ENCODE assay signal across 23 cellular contexts in the genomic region with DNA sequence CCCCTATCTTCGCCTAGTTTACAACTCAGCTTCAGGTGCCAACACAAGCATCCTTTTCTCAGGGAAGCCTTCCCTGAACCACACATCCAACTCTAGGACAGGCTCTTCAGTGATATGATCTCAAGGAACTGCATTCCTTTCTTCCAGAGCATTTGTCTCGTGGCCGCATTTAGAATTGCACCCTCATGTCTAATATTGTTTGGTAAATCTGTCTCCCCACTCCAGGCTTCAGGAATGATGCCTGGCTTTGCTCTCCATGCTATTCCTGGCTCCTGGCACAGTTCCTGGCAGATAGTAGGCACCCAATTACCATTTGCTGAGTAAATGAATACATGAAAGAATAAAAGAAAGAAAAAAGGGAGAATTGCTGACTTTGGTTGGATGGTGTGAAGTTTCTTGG. TPM values are rescaled to one million over a fixed set of nuclear protein-coding genes. Genes with fewer than 3 reads are reported as not detected.
DNase-seq lines count a peak whose midpoint lies in the region; ATAC-seq, FAIRE-seq and TF ChIP-seq lines count a peak whose summit lies in the region.
"Had no signal": no experiment of that assay in that cellular context is flagged by ENCODE, and none has a peak within 500 bp of the region (broad histone marks: within the 10 kb centered on the region; RNA-seq: fewer than 3 reads in every experiment).

No MANE protein-coding gene starts in this region.

- H3K27ac ChIP-seq in GM12878 (ENCODE audit: control insufficient read depth, insufficient read depth) (no peak overlapping the region), right cardiac atrium (ENCODE audit: low read length) (peak overlapping the region; percentile 11), kidney (ENCODE audit: low read depth in 2 of 2, low read length in 2 of 2) (no peak overlapping the region)

- H3K9ac ChIP-seq in GM12878 (ENCODE audit: control insufficient read depth, insufficient read depth, low read length) (no peak overlapping the region), kidney (ENCODE audit: low read length in 2 of 2) (no peak overlapping the region)

- SMC1A ChIA-PET in GM12878 (lab: Charles Lee; ENCODE audit: uncharacterized antibody, unreplicated experiment), result no interaction called here

- POLR2A ChIA-PET in GM12878 (lab: Charles Lee), result interaction anchor here (0.6 kb wide), 1 partner anchor 341 kb away, joined by 3 read pairs; no protein-coding TSS in a partner anchor

- CTCF ChIA-PET in GM12878 (lab: Yijun Ruan, JAX), result no interaction called here

- no peaks in the 10 kb centered on the region for H4K20me1 ChIP-seq in GM12878 (ENCODE audit: control insufficient read depth, insufficient read depth)

- peak overlapping the region; percentile 15 for H3K4me3 Mint-ChIP-seq in stimulated activated memory B cell treated with anti-CD40 and anti-IgM and Interleukin-4, amounts not matched to agents 10 μg/mL and 1 μg/mL and 100 μg/mL, for 72 hours
- H3K4me3 Mint-ChIP-seq: activated CD8-positive, alpha-beta T cell treated with anti-CD3 and anti-CD28 coated beads for 36 hours; activated naive CD4-positive, alpha-beta T cell treated with anti-CD3 and anti-CD28 coated beads, Interleukin-2, amount 50 U/mL, for 24 hours; activated T-cell treated with anti-CD3 and anti-CD28 coated beads, Interleukin-2, amount 50 U/mL, for 24 hours; neural crest cell; stimulated activated naive CD8-positive, alpha-beta T cell treated with anti-CD3 and anti-CD28 coated beads, Interleukin-15, amount 100 ng/mL, for 72 hours; T-helper 1 cell treated with Interleukin-12 subunit alpha and Interleukin-12 subunit beta and Interleukin-4 antibody, amounts not matched to agents 30 μg/mL and 1 μg/mL, for 36 hours had no signal

- no peak for TF ChIP-seq POLR2A in GM12878 (IDR thresholded peaks at IDR 0.05; ENCODE audit: low read depth, low read length)

- H3K4me3 ChIP-seq in GM12878 (no peak overlapping the region), right cardiac atrium (ENCODE audit: low read length) (no peak overlapping the region), kidney (ENCODE audit: low read length in 2 of 2) (no peak overlapping the region)

- in situ Hi-C loops in GM12878 (cut with MboI), result no loop called here

- H3K9me3 ChIP-seq in GM12878 (replicated peaks; ENCODE audit: control insufficient read depth, insufficient read depth, low read length) (no peaks in the 10 kb centered on the region; the same call in 2 of the 3 replicates), right cardiac atrium (ENCODE audit: control insufficient read depth, low read length) (no peaks in the 10 kb centered on the region), kidney (ENCODE audit: control insufficient read depth in 1 of 2, low read length in 2 of 2) (no peaks in the 10 kb centered on the region)

- FAIRE-seq in GM12878 (lab: Jason Lieb, UNC) (no peak), kidney (lab: Jason Lieb, UNC) (no peak)
- FAIRE-seq: islet of Langerhans had no signal

- intact Hi-C loops in GM12878 (cut with micrococcal nuclease; ENCODE audit: unreplicated experiment), result no loop called here
- intact Hi-C loops in right cardiac atrium (cut with DNase I), result no loop called here
- intact Hi-C loops in kidney (cut with DNase I), result no loop called here

- BruUV-seq in GM12878 (replicated peaks; lab: Mats Ljungman, UMichigan), result no TSS peak

- H3K27ac Mint-ChIP-seq in stimulated activated memory B cell treated with anti-CD40 and anti-IgM and Interleukin-4, amounts not matched to agents 10 μg/mL and 1 μg/mL and 100 μg/mL, for 72 hours, result peak overlapping the region; percentile 29
- H3K27ac Mint-ChIP-seq: activated CD8-positive, alpha-beta T cell treated with anti-CD3 and anti-CD28 coated beads for 36 hours; activated naive CD4-positive, alpha-beta T cell treated with anti-CD3 and anti-CD28 coated beads, Interleukin-2, amount 50 U/mL, for 24 hours; activated T-cell treated with anti-CD3 and anti-CD28 coated beads, Interleukin-2, amount 50 U/mL, for 24 hours; stimulated activated naive CD8-positive, alpha-beta T cell treated with anti-CD3 and anti-CD28 coated beads, Interleukin-15, amount 100 ng/mL, for 72 hours; T-helper 1 cell treated with Interleukin-12 subunit alpha and Interleukin-12 subunit beta and Interleukin-4 antibody, amounts not matched to agents 30 μg/mL and 1 μg/mL, for 36 hours had no signal

- H3K27me3 ChIP-seq in GM12878 (replicated peaks in 1 of 2; ENCODE audit: control insufficient read depth in 2 of 2, insufficient read depth in 2 of 2, low read length in 1 of 2), result peaks cover 0 to 9% of the 10 kb centered on the region in 2 experiments; a peak in 3 of 4 replicates
- H3K27me3 ChIP-seq in right cardiac atrium (ENCODE audit: control insufficient read depth, insufficient read depth), result no peaks in the 10 kb centered on the region

- H3K4me1 Mint-ChIP-seq in stimulated activated memory B cell treated with anti-CD40 and anti-IgM and Interleukin-4, amounts not matched to agents 10 μg/mL and 1 μg/mL and 100 μg/mL, for 72 hours, result peaks cover 15% of the 10 kb centered on the region
- H3K4me1 Mint-ChIP-seq: activated naive CD4-positive, alpha-beta T cell treated with anti-CD3 and anti-CD28 coated beads, Interleukin-2, amount 50 U/mL, for 24 hours; neural crest cell; stimulated activated naive CD8-positive, alpha-beta T cell treated with anti-CD3 and anti-CD28 coated beads, Interleukin-15, amount 100 ng/mL, for 72 hours had no signal

- no peaks in the 10 kb centered on the region for H3K79me2 ChIP-seq in GM12878 (ENCODE audit: control insufficient read depth, insufficient read depth, low read length)

- no peak for TF ChIP-seq EP300 in GM12878 (IDR thresholded peaks at IDR 0.05; ENCODE audit: borderline replicate concordance in 1 of 2, control insufficient read depth in 1 of 2, low read depth in 2 of 2, low read length in 2 of 2)

- no peaks in the 10 kb centered on the region for H3K36me3 Mint-ChIP-seq in stimulated activated memory B cell treated with anti-CD40 and anti-IgM and Interleukin-4, amounts not matched to agents 10 μg/mL and 1 μg/mL and 100 μg/mL, for 72 hours
- H3K36me3 Mint-ChIP-seq: activated naive CD4-positive, alpha-beta T cell treated with anti-CD3 and anti-CD28 coated beads, Interleukin-2, amount 50 U/mL, for 24 hours had no signal

- H3K36me3 ChIP-seq in GM12878 (ENCODE audit: control insufficient read depth in 2 of 2, insufficient read depth in 2 of 2, low read length in 1 of 2) (no peaks in the 10 kb centered on the region), kidney (ENCODE audit: control insufficient read depth in 1 of 2, insufficient read depth in 2 of 2, low read length in 2 of 2) (no peaks in the 10 kb centered on the region)

- H3K4me2 ChIP-seq in GM12878 (ENCODE audit: control insufficient read depth, insufficient read depth), result peak overlapping the region; percentile 31; the same call in 1 of the 2 replicates

- ATAC-seq in GM12878 (no peak), right cardiac atrium (peak; percentile 18 to 49), GM18520 (IDR thresholded peaks at IDR 0.05; ENCODE audit: unreplicated experiment) (no peak), GM21717 (IDR thresholded peaks at IDR 0.05; ENCODE audit: unreplicated experiment) (no peak), HG03354 (IDR thresholded peaks at IDR 0.05; ENCODE audit: poor library complexity, severe bottlenecking, unreplicated experiment) (no peak)
- ATAC-seq in stimulated activated memory B cell treated with anti-CD40 and anti-IgM and Interleukin-4, amounts not matched to agents 10 μg/mL and 1 μg/mL and 100 μg/mL, for 72 hours, result no peak
- ATAC-seq: activated CD8-positive, alpha-beta T cell treated with anti-CD3 and anti-CD28 coated beads for 36 hours; esophagus mucosa; stimulated activated naive CD8-positive, alpha-beta T cell treated with anti-CD3 and anti-CD28 coated beads, Interleukin-15, amount 100 ng/mL, for 72 hours had no signal

- 65% methylated on average over 3 of the region's 3 CpGs for WGBS in GM12878 (ENCODE audit: insufficient coverage, insufficient replicate concordance, low lambda C conversion rate, missing lambda C conversion rate)
- 60% methylated on average over 3 of the region's 3 CpGs for WGBS in right cardiac atrium

- no peak for TF ChIP-seq CTCF in GM12878 (IDR thresholded peaks at IDR 0.05 in 2 of 3, conservative IDR thresholded peaks at IDR 0.05 in 1 of 3; ENCODE audit: control insufficient read depth in 2 of 3, extremely low read depth in 1 of 3, insufficient read depth in 1 of 3, low read depth in 3 of 3, low read length in 3 of 3)
- no peak for TF ChIP-seq CTCF in kidney (IDR thresholded peaks at IDR 0.05; ENCODE audit: borderline replicate concordance, extremely low read depth, insufficient read depth)

- peaks cover 11% of the 10 kb centered on the region for H3K27me3 Mint-ChIP-seq in stimulated activated memory B cell treated with anti-CD40 and anti-IgM and Interleukin-4, amounts not matched to agents 10 μg/mL and 1 μg/mL and 100 μg/mL, for 72 hours

- H2AFZ ChIP-seq in GM12878 (ENCODE audit: control insufficient read depth, low read depth, low read length), result no peak overlapping the region

- RAD21 ChIA-PET in GM12878 (lab: Charles Lee; ENCODE audit: unreplicated experiment), result no interaction called here

- H3K4me1 ChIP-seq in GM12878 (ENCODE audit: control insufficient read depth, insufficient read depth, low read length) (peaks cover 21% of the 10 kb centered on the region), right cardiac atrium (ENCODE audit: control insufficient read depth, insufficient read depth, low read length) (peaks cover 2% of the 10 kb centered on the region), kidney (ENCODE audit: control insufficient read depth in 1 of 2, insufficient read depth in 1 of 2, low read depth in 1 of 2, low read length in 2 of 2) (no peaks in the 10 kb centered on the region)

- DNase-seq in HT-29 (ENCODE audit: low spot score), result peak; percentile 38
- no peak for DNase-seq in GM12878 (ENCODE audit: low read depth, low spot score)
- DNase-seq in right cardiac atrium, result no peak
- DNase-seq in kidney, result no peak
- DNase-seq: activated CD8-positive, alpha-beta T cell treated with anti-CD3 and anti-CD28 coated beads for 36 hours; activated T-cell treated with anti-CD3 and anti-CD28 coated beads, Interleukin-2, amount 50 U/mL, for 24 hours; HCEC 1CT; IMR-90; mesenchymal stem cell; NCI-H1930; NCI-H446 treated with DMSO at 0.1 percent for 48 hours; stimulated activated CD4-positive, alpha-beta T cell treated with anti-CD3 and anti-CD28 coated beads, Interleukin-15, amount 100 ng/mL, for 24 hours; stimulated activated naive CD8-positive, alpha-beta T cell treated with anti-CD3 and anti-CD28 coated beads, Interleukin-15, amount 100 ng/mL, for 72 hours had no signal

- TF ChIP-seq RAD21 in GM12878 (IDR thresholded peaks at IDR 0.05; ENCODE audit: insufficient read depth, low read depth, low read length), result no peak

- H3K9me3 Mint-ChIP-seq in stimulated activated memory B cell treated with anti-CD40 and anti-IgM and Interleukin-4, amounts not matched to agents 10 μg/mL and 1 μg/mL and 100 μg/mL, for 72 hours, result no peaks in the 10 kb centered on the region
- H3K9me3 Mint-ChIP-seq: activated CD8-positive, alpha-beta T cell treated with anti-CD3 and anti-CD28 coated beads for 36 hours; activated naive CD4-positive, alpha-beta T cell treated with anti-CD3 and anti-CD28 coated beads, Interleukin-2, amount 50 U/mL, for 24 hours; activated T-cell treated with anti-CD3 and anti-CD28 coated beads, Interleukin-2, amount 50 U/mL, for 24 hours; stimulated activated naive CD8-positive, alpha-beta T cell treated with anti-CD3 and anti-CD28 coated beads, Interleukin-15, amount 100 ng/mL, for 72 hours; T-helper 1 cell treated with Interleukin-12 subunit alpha and Interleukin-12 subunit beta and Interleukin-4 antibody, amounts not matched to agents 30 μg/mL and 1 μg/mL, for 36 hours had no signal

RNA-seq across cellular contexts. Expression of a gene that starts 2.4 kb away (rescaled TPM):
- not detected in 2 replicates for total RNA-seq in HT-29 (2014; rRNA removed; shearing (Covaris generic))
- total RNA-seq in GM12878 (2013; cell fraction: nucleolus; rRNA removed), result not detected in 2 replicates
- 0.96 and 2.1 TPM in 2 replicates for total RNA-seq in GM12878 (2014; rRNA removed)
- total RNA-seq in GM12878 (2014; rRNA removed; fragmentation: Illumina TruSeq; extraction: Trizol), result 0.63 and 1.1 TPM in 2 replicates
- 1.2 and 1.4 TPM in 2 replicates for total RNA-seq in GM12878 (2021)
- polyA plus RNA-seq in GM12878 (2011; ENCODE audit: low read depth), result not detected
- polyA plus RNA-seq in GM12878 (2011; rRNA removed), result 0.35 and 1.3 TPM in 2 replicates
- polyA plus RNA-seq in GM12878 (2011; cell fraction: cytosol; rRNA removed), result 0.20 and 0.27 TPM in 2 replicates
- polyA plus RNA-seq in GM12878 (2011; cell fraction: nucleus; rRNA removed), result 0.56 and 0.88 TPM in 2 replicates
- polyA plus RNA-seq in GM12878 (2012), result 0.29 TPM in 1 of 2 replicates, not detected in the other
- polyA plus RNA-seq in GM12878 (2014; fragmentation: Illumina TruSeq; extraction: Trizol), result 0.76 and 4.2 TPM in 2 replicates
- polyA plus RNA-seq in GM12878 (2014; fragmentation: Nextera tagmentation; extraction: Ambion mirVana), result 1 to 10 TPM; 1.3 to 1.8 TPM
- 0.08 and 1.3 TPM in 2 replicates for polyA plus RNA-seq in GM12878 (2014; rRNA removed)
- under 1 TPM; 0.59 to 0.63 TPM for polyA plus RNA-seq in GM12878 (2016; fragmentation: Nextera tagmentation; extraction: Ambion mirVana)
- polyA minus RNA-seq in GM12878 (2011; rRNA and poly(A)+ RNA removed), result 0.36 TPM in 1 of 2 replicates, not detected in the other
- polyA minus RNA-seq in GM12878 (2011; cell fraction: cytosol; rRNA and poly(A)+ RNA removed), result not detected in 2 replicates
- 0.36 TPM in 1 of 2 replicates, not detected in the other for polyA minus RNA-seq in GM12878 (2011; cell fraction: nucleus; rRNA and poly(A)+ RNA removed)
- 1 to 10 TPM in 3 of 4 donors, under 1 TPM in 1; 0.74 to 1.3 (median 1.2) TPM for total RNA-seq in right cardiac atrium
- polyA plus RNA-seq in right cardiac atrium, result 0.45 TPM
- 0.50 TPM for total RNA-seq in kidney
- polyA plus RNA-seq in kidney (ENCODE audit: insufficient read depth, low read depth, low replicate concordance), result not detected
- total RNA-seq: activated CD8-positive, alpha-beta T cell treated with anti-CD3 and anti-CD28 coated beads for 36 hours; esophagus mucosa; IMR-90; neural crest cell; pulmonary artery endothelial cell had no signal
- polyA plus RNA-seq: IMR-90 had no signal

RNA-seq across cellular contexts. Expression of a gene that starts 5.4 kb away (rescaled TPM):
- total RNA-seq in HT-29 (2014; rRNA removed; shearing (Covaris generic)), result 0.97 and 2.3 TPM in 2 replicates
- total RNA-seq in GM12878 (2013; cell fraction: nucleolus; rRNA removed), result not detected in 2 replicates
- total RNA-seq in GM12878 (2014; rRNA removed) (not detected in 2 replicates), GM12878 (2014; rRNA removed; fragmentation: Illumina TruSeq; extraction: Trizol) (not detected in 2 replicates), GM12878 (2021) (0.13 TPM in 1 of 2 replicates, not detected in the other), right cardiac atrium (10 to 100 TPM in 1 of 4 donors, 1 to 10 TPM in 3; 6.3 to 10.9 (median 6.6) TPM), kidney (4.0 TPM)
- polyA plus RNA-seq in GM12878 (2011; ENCODE audit: low read depth), result not detected
- polyA plus RNA-seq in GM12878 (2011; rRNA removed) (not detected in 2 replicates), GM12878 (2014; fragmentation: Illumina TruSeq; extraction: Trizol) (not detected in 2 replicates), GM12878 (2014; fragmentation: Nextera tagmentation; extraction: Ambion mirVana) (not detected), GM12878 (2014; rRNA removed) (not detected in 2 replicates), GM12878 (2016; fragmentation: Nextera tagmentation; extraction: Ambion mirVana) (not detected), right cardiac atrium (2.3 TPM), kidney (ENCODE audit: insufficient read depth, low read depth, low replicate concordance) (0.71 TPM)
- not detected in 2 replicates for polyA plus RNA-seq in GM12878 (2011; cell fraction: cytosol; rRNA removed)
- not detected in 2 replicates for polyA plus RNA-seq in GM12878 (2011; cell fraction: nucleus; rRNA removed)
- not detected in 2 replicates for polyA plus RNA-seq in GM12878 (2012)
- polyA minus RNA-seq in GM12878 (2011; rRNA and poly(A)+ RNA removed), result not detected in 2 replicates
- polyA minus RNA-seq in GM12878 (2011; cell fraction: cytosol; rRNA and poly(A)+ RNA removed), result not detected in 2 replicates
- not detected in 2 replicates for polyA minus RNA-seq in GM12878 (2011; cell fraction: nucleus; rRNA and poly(A)+ RNA removed)
- total RNA-seq: activated CD8-positive, alpha-beta T cell treated with anti-CD3 and anti-CD28 coated beads for 36 hours; pulmonary artery endothelial cell had no signal
- polyA plus RNA-seq: IMR-90 had no signal

Comparison
In these comparisons a context has a peak if more than half of its experiments do, and no peak if none do; other contexts are left out.
1. ATAC-seq: peak in right cardiac atrium (2 of 2); none in GM12878 (single experiment), stimulated activated memory B cell treated with anti-CD40 and anti-IgM and Interleukin-4, amounts not matched to agents 10 μg/mL and 1 μg/mL and 100 μg/mL, for 72 hours (single experiment), GM18520 (single experiment), GM21717 (single experiment) and HG03354 (single experiment).